In genomic region chr7:158700008-158700407, GRCh38 we compare ENCODE assay signal across 34 cellular contexts.
"Had no signal": no experiment of that assay in that cellular context is flagged by ENCODE, and none has a peak within 500 bp of the region (broad histone marks: within the 10 kb centered on the region; RNA-seq: fewer than 3 reads in every experiment).

No MANE protein-coding gene starts in this region.

- H3K9me3 Mint-ChIP-seq: activated B cell treated with CpG ODN at 0.5 μM for 24 hours; activated CD4-positive, alpha-beta memory T cell treated with anti-CD3 and anti-CD28 coated beads, Interleukin-2, amount 10 ng/mL, durations not matched to agents 7 days and 5 days; activated naive CD4-positive, alpha-beta T cell treated with anti-CD3 and anti-CD28 coated beads, Interleukin-2, amount 10 ng/mL, durations not matched to agents 7 days and 5 days; activated naive CD4-positive, alpha-beta T cell treated with anti-CD3 and anti-CD28 coated beads, Interleukin-2, amount 50 U/mL, for 72 hours; activated naive CD8-positive, alpha-beta T cell treated with anti-CD3 and anti-CD28 coated beads, Interleukin-2, amount 10 ng/mL, durations not matched to agents 7 days and 5 days; activated T-cell treated with anti-CD3 and anti-CD28 coated beads, Interleukin-2, amount 50 U/mL, for 24 hours; activated T-cell treated with anti-CD3 and anti-CD28 coated beads, Interleukin-2, amount 50 U/mL, for 72 hours; brain; dendritic cell treated with granulocyte-macrophage colony-stimulating factor and Interleukin-4, amounts not matched to agents 40 ng/mL and 50 ng/mL, for 4 days; endodermal cell; T-helper 2 cell treated with Interferon-gamma antibody and Interleukin-4, amounts not matched to agents 5 μg/mL and 100 μg/mL, for 36 hours had no signal

- H3K4me1 ChIP-seq: breast epithelium had no signal

- FAIRE-seq: frontal cortex had no signal

- H3K27me3 Mint-ChIP-seq: activated B cell treated with CpG ODN at 0.5 μM for 24 hours; activated CD4-positive, alpha-beta memory T cell treated with anti-CD3 and anti-CD28 coated beads, Interleukin-2, amount 10 ng/mL, durations not matched to agents 7 days and 5 days; activated CD4-positive, alpha-beta T cell treated with anti-CD3 and anti-CD28 coated beads for 36 hours; activated CD4-positive, alpha-beta T cell treated with anti-CD3 and anti-CD28 coated beads, Interleukin-2, amount 10 ng/mL, durations not matched to agents 7 days and 5 days; activated naive CD4-positive, alpha-beta T cell treated with anti-CD3 and anti-CD28 coated beads, Interleukin-2, amount 10 ng/mL, durations not matched to agents 7 days and 5 days; activated naive CD8-positive, alpha-beta T cell treated with anti-CD3 and anti-CD28 coated beads, Interleukin-2, amount 10 ng/mL, durations not matched to agents 7 days and 5 days; activated T-cell treated with anti-CD3 and anti-CD28 coated beads, Interleukin-2, amount 50 U/mL, for 24 hours; brain; dendritic cell treated with granulocyte-macrophage colony-stimulating factor and Interleukin-4, amounts not matched to agents 40 ng/mL and 50 ng/mL, for 4 days; T-helper 17 cell had no signal

- H3K9me3 ChIP-seq: ascending aorta, breast epithelium, heart left ventricle had no signal

- H3K27ac ChIP-seq: ascending aorta, breast epithelium, cardiac muscle cell, coronary artery, dorsolateral prefrontal cortex, heart left ventricle, WERI-Rb-1 had no signal

- H3K4me3 Mint-ChIP-seq: activated B cell treated with CpG ODN at 0.5 μM for 24 hours; activated CD4-positive, alpha-beta memory T cell treated with anti-CD3 and anti-CD28 coated beads, Interleukin-2, amount 10 ng/mL, durations not matched to agents 7 days and 5 days; activated CD4-positive, alpha-beta T cell treated with anti-CD3 and anti-CD28 coated beads for 36 hours; activated CD4-positive, alpha-beta T cell treated with anti-CD3 and anti-CD28 coated beads, Interleukin-2, amount 10 ng/mL, durations not matched to agents 7 days and 5 days; activated naive CD4-positive, alpha-beta T cell treated with anti-CD3 and anti-CD28 coated beads, Interleukin-2, amount 10 ng/mL, durations not matched to agents 7 days and 5 days; activated T-cell treated with anti-CD3 and anti-CD28 coated beads, Interleukin-2, amount 50 U/mL, for 24 hours; activated T-cell treated with anti-CD3 and anti-CD28 coated beads, Interleukin-2, amount 50 U/mL, for 72 hours; dendritic cell treated with granulocyte-macrophage colony-stimulating factor and Interleukin-4, amounts not matched to agents 40 ng/mL and 50 ng/mL, for 4 days; endodermal cell; T-helper 17 cell had no signal

- H3K4me3 ChIP-seq: ascending aorta, breast epithelium, cardiac muscle cell, coronary artery, dorsolateral prefrontal cortex, heart left ventricle had no signal

- DNase-seq: activated B cell treated with CpG ODN at 0.5 μM for 24 hours; activated CD4-positive, alpha-beta memory T cell treated with anti-CD3 and anti-CD28 coated beads, Interleukin-2, amount 10 ng/mL, durations not matched to agents 7 days and 5 days; activated CD4-positive, alpha-beta T cell treated with anti-CD3 and anti-CD28 coated beads for 36 hours; activated CD4-positive, alpha-beta T cell treated with anti-CD3 and anti-CD28 coated beads, Interleukin-2, amount 10 ng/mL, durations not matched to agents 7 days and 5 days; activated CD4-positive, alpha-beta T cell treated with anti-CD3 and anti-CD28 coated beads, Interleukin-2, amount 50 U/mL, for 4 hours; activated CD8-positive, alpha-beta memory T cell treated with anti-CD3 and anti-CD28 coated beads, Interleukin-2, amount 50 U/mL, for 48 hours; activated gamma-delta T cell; activated naive CD4-positive, alpha-beta T cell; activated naive CD4-positive, alpha-beta T cell treated with anti-CD3 and anti-CD28 coated beads, Interleukin-2, amount 10 ng/mL, durations not matched to agents 7 days and 5 days; activated naive CD8-positive, alpha-beta T cell treated with anti-CD3 and anti-CD28 coated beads, Interleukin-2, amount 10 ng/mL, durations not matched to agents 7 days and 5 days; activated T-cell treated with anti-CD3 and anti-CD28 coated beads for 4 hours; activated T-cell treated with anti-CD3 and anti-CD28 coated beads, Interleukin-2, amount 50 U/mL, for 24 hours; activated T-cell treated with anti-CD3 and anti-CD28 coated beads, Interleukin-2, amount 50 U/mL, for 72 hours; central memory CD4-positive, alpha-beta T cell; dorsolateral prefrontal cortex; effector memory CD4-positive, alpha-beta T cell; endodermal cell; foreskin fibroblast; glutamatergic neuron; heart left ventricle; T-helper 17 cell; T1000; WERI-Rb-1 had no signal

- H3K36me3 ChIP-seq: ascending aorta, breast epithelium, cardiac muscle cell had no signal

- H3K27ac Mint-ChIP-seq: activated B cell treated with CpG ODN at 0.5 μM for 24 hours; activated CD4-positive, alpha-beta T cell treated with anti-CD3 and anti-CD28 coated beads for 36 hours; activated naive CD4-positive, alpha-beta T cell treated with anti-CD3 and anti-CD28 coated beads, Interleukin-2, amount 50 U/mL, for 72 hours; activated naive CD8-positive, alpha-beta T cell treated with anti-CD3 and anti-CD28 coated beads, Interleukin-2, amount 10 ng/mL, durations not matched to agents 7 days and 5 days; dendritic cell treated with granulocyte-macrophage colony-stimulating factor and Interleukin-4, amounts not matched to agents 40 ng/mL and 50 ng/mL, for 4 days had no signal

- ATAC-seq: activated CD4-positive, alpha-beta T cell treated with anti-CD3 and anti-CD28 coated beads for 36 hours; activated CD4-positive, CD25-positive, alpha-beta regulatory T cell treated with anti-CD3 and anti-CD28 coated beads, Interleukin-2, amount 50 U/mL, for 24 hours; activated naive CD4-positive, alpha-beta T cell treated with anti-CD3 and anti-CD28 coated beads, Interleukin-2, amount 50 U/mL, for 72 hours; activated T-cell treated with anti-CD3 and anti-CD28 coated beads, Interleukin-2, amount 50 U/mL, for 72 hours; esophagus mucosa; heart left ventricle; T-helper 17 cell had no signal

- H3K27me3 ChIP-seq: ascending aorta, breast epithelium, cardiac muscle cell, dorsolateral prefrontal cortex, heart left ventricle had no signal
